In genomic region chr1:226870026-226870322, GRCh38 we compare ENCODE assay signal across 8 cellular contexts. TPM values are rescaled to one million over a fixed set of nuclear protein-coding genes. Genes with fewer than 3 reads are reported as not detected.
A peak's percentile ranks its signal among the peaks of the same experiment; 100 is the strongest.
DNase-seq lines count a peak whose midpoint lies in the region; ATAC-seq and TF ChIP-seq lines count a peak whose summit lies in the region.

No MANE protein-coding gene starts in this region.

- H3K27me3 ChIP-seq in SU-DHL-6 (ENCODE audit: low read length) (no peaks in the 10 kb centered on the region), sigmoid colon (no peaks in the 10 kb centered on the region)

- ATAC-seq in HG02840 (IDR thresholded peaks at IDR 0.05; ENCODE audit: low FRiP score, unreplicated experiment) = no peak

- no peaks in the 10 kb centered on the region for H3K36me3 ChIP-seq in SU-DHL-6 (ENCODE audit: low read length)
- no peaks in the 10 kb centered on the region for H3K36me3 ChIP-seq in sigmoid colon

- intact Hi-C loops in sigmoid colon (cut with DNase I) = loop anchor here (5.0 kb wide), 1 partner anchor 67 kb away; no protein-coding TSS in a partner anchor

- no peak for TF ChIP-seq EP300 in sigmoid colon (IDR thresholded peaks at IDR 0.05)

- no peak for TF ChIP-seq CTCF in SU-DHL-6 (IDR thresholded peaks at IDR 0.05; ENCODE audit: insufficient read depth, low read length, poor library complexity, severe bottlenecking)
- no peak for TF ChIP-seq CTCF in fibroblast of villous mesenchyme (IDR thresholded peaks at IDR 0.05; ENCODE audit: insufficient read depth, low read depth, low read length)
- no peak for TF ChIP-seq CTCF in sigmoid colon (IDR thresholded peaks at IDR 0.05)

- H3K4me1 ChIP-seq in sigmoid colon = peaks cover 0 to 21% (median 16%) of the 10 kb centered on the region in 4 donors

- DNase-seq in fibroblast of villous mesenchyme (ENCODE audit: low read depth) (no peak), sigmoid colon (no peak), SW 1271 (lab: John Stamatoyannopoulos, UW) (no peak)
- DNase-seq in stimulated activated CD4-positive, alpha-beta T cell treated with anti-CD3 and anti-CD28 coated beads, Interleukin-2, amount 100 ng/mL, for 48 hours = no peak
- DNase-seq in effector CD8-positive, alpha-beta T cell (lab: John Stamatoyannopoulos, UW) = no peak

- 22 to 51% methylated on average over 3 of the region's 3 CpGs for WGBS in sigmoid colon, 2 donors

- H2AFZ ChIP-seq in SU-DHL-6 (ENCODE audit: low read depth, low read length, severe bottlenecking) = peak overlapping the region; percentile 50

- H3K27ac ChIP-seq in SU-DHL-6 (ENCODE audit: low read depth, low read length) (no peak overlapping the region), sigmoid colon (peak overlapping the region; percentile 82 to 86 (median 84))

- H3K4me3 ChIP-seq in GM08714 (ENCODE audit: low read length) = peak overlapping the region; percentile 80
- H3K4me3 ChIP-seq in SU-DHL-6 (ENCODE audit: insufficient read depth, low read length, poor library complexity, severe bottlenecking) = peak overlapping the region; percentile 49
- peak overlapping the region; percentile 64 for H3K4me3 ChIP-seq in fibroblast of villous mesenchyme (ENCODE audit: low read depth, low read length)
- peak overlapping the region; percentile 65 to 83 (median 75) for H3K4me3 ChIP-seq in sigmoid colon

- H3K9me2 ChIP-seq in SU-DHL-6 (replicated peaks; ENCODE audit: insufficient read depth, low read length) = no peaks in the 10 kb centered on the region

- H3K4me2 ChIP-seq in SU-DHL-6 (ENCODE audit: low read depth, low read length, poor library complexity, severe bottlenecking) = peak overlapping the region; percentile 69

- H4K20me1 ChIP-seq in SU-DHL-6 (ENCODE audit: low read depth, low read length) = no peaks in the 10 kb centered on the region

- H3K9ac ChIP-seq in SU-DHL-6 (ENCODE audit: low read length) = peak overlapping the region; percentile 53; the same call in 1 of the 2 replicates

- TF ChIP-seq POLR2A in sigmoid colon (IDR thresholded peaks at IDR 0.05) = no peak

- H3K79me2 ChIP-seq in SU-DHL-6 (ENCODE audit: insufficient read depth, low read length) = no peaks in the 10 kb centered on the region

- no peaks in the 10 kb centered on the region for H3F3A ChIP-seq in SU-DHL-6 (ENCODE audit: insufficient read depth)

- H3K9me3 ChIP-seq in SU-DHL-6 (ENCODE audit: insufficient read depth, low read length) (no peaks in the 10 kb centered on the region), sigmoid colon (no peaks in the 10 kb centered on the region)

RNA-seq across cellular contexts. Expression of gene PSEN2, which starts 0.4 kb away (rescaled TPM):
- total RNA-seq in fibroblast of villous mesenchyme (16.0 and 20.6 TPM in 2 replicates), sigmoid colon (10 to 100 TPM; 23.2 to 56.8 (median 32.8) TPM)
- polyA plus RNA-seq in sigmoid colon = 10 to 100 TPM in 2 of 3 donors, 1 to 10 TPM in 1; 4.4 to 16.9 (median 10.8) TPM
